Comparison of ENCODE assay signal across 1 cellular context in genomic region chr16:68090109-68090508, GRCh38.
TF ChIP-seq lines count a peak whose summit lies in the region.

No MANE protein-coding gene starts in this region.

TF ChIP-seq in K562, 482 proteins besides CTCF, POLR2A, EP300 and RAD21 (continued from another document):
- TF ChIP-seq, protein P1, sequence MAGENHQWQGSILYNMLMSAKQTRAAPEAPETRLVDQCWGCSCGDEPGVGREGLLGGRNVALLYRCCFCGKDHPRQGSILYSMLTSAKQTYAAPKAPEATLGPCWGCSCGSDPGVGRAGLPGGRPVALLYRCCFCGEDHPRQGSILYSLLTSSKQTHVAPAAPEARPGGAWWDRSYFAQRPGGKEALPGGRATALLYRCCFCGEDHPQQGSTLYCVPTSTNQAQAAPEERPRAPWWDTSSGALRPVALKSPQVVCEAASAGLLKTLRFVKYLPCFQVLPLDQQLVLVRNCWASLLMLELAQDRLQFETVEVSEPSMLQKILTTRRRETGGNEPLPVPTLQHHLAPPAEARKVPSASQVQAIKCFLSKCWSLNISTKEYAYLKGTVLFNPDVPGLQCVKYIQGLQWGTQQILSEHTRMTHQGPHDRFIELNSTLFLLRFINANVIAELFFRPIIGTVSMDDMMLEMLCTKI (IDR thresholded peaks at IDR 0.05; ENCODE audit: partially characterized antibody): no peak
- no peak for TF ChIP-seq E2F8 (IDR thresholded peaks at IDR 0.05; ENCODE audit: low read depth, partially characterized antibody)
- peak; percentile 31; the same call in 1 of the 2 replicates for TF ChIP-seq DPF2 (IDR thresholded peaks at IDR 0.05)
- TF ChIP-seq, protein P2, sequence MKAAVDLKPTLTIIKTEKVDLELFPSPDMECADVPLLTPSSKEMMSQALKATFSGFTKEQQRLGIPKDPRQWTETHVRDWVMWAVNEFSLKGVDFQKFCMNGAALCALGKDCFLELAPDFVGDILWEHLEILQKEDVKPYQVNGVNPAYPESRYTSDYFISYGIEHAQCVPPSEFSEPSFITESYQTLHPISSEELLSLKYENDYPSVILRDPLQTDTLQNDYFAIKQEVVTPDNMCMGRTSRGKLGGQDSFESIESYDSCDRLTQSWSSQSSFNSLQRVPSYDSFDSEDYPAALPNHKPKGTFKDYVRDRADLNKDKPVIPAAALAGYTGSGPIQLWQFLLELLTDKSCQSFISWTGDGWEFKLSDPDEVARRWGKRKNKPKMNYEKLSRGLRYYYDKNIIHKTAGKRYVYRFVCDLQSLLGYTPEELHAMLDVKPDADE (conservative IDR thresholded peaks at IDR 0.05; ENCODE audit: control insufficient read depth, low read depth, low read length): no peak
- TF ChIP-seq MCM7 (IDR thresholded peaks at IDR 0.05): 0 out of 4 replicates have a peak, but pooled peaks of 1 of the 2 experiments have one; percentile 52
- TF ChIP-seq CBX3 (IDR thresholded peaks at IDR 0.05; ENCODE audit: borderline replicate concordance in 1 of 2, low read length in 2 of 2): no peak
- TF ChIP-seq HMGN3 (IDR thresholded peaks at IDR 0.05; ENCODE audit: borderline replicate concordance, extremely low read depth, insufficient read length, low read depth, low read length): no peak
- TF ChIP-seq TCF7 (IDR thresholded peaks at IDR 0.05; ENCODE audit: borderline replicate concordance): no peak
- TF ChIP-seq EWSR1 (IDR thresholded peaks at IDR 0.05; ENCODE audit: borderline replicate concordance, low read depth, partially characterized antibody): no peak
- TF ChIP-seq HIVEP1 (CRISPR knock-in tag; IDR thresholded peaks at IDR 0.05): no peak
- no peak for TF ChIP-seq HDAC8 (tag; IDR thresholded peaks at IDR 0.05)
- TF ChIP-seq, protein P3, sequence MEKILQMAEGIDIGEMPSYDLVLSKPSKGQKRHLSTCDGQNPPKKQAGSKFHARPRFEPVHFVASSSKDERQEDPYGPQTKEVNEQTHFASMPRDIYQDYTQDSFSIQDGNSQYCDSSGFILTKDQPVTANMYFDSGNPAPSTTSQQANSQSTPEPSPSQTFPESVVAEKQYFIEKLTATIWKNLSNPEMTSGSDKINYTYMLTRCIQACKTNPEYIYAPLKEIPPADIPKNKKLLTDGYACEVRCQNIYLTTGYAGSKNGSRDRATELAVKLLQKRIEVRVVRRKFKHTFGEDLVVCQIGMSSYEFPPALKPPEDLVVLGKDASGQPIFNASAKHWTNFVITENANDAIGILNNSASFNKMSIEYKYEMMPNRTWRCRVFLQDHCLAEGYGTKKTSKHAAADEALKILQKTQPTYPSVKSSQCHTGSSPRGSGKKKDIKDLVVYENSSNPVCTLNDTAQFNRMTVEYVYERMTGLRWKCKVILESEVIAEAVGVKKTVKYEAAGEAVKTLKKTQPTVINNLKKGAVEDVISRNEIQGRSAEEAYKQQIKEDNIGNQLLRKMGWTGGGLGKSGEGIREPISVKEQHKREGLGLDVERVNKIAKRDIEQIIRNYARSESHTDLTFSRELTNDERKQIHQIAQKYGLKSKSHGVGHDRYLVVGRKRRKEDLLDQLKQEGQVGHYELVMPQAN (IDR thresholded peaks at IDR 0.05; ENCODE audit: borderline replicate concordance): peak; percentile 43; the same call in 1 of the 2 replicates
- TF ChIP-seq TRIM24 (IDR thresholded peaks at IDR 0.05): no peak
- TF ChIP-seq ZNF561 (CRISPR knock-in tag; conservative IDR thresholded peaks at IDR 0.05): no peak
- no peak for TF ChIP-seq RHOXF2B (CRISPR knock-in tag; conservative IDR thresholded peaks at IDR 0.05)
- TF ChIP-seq, protein P4, sequence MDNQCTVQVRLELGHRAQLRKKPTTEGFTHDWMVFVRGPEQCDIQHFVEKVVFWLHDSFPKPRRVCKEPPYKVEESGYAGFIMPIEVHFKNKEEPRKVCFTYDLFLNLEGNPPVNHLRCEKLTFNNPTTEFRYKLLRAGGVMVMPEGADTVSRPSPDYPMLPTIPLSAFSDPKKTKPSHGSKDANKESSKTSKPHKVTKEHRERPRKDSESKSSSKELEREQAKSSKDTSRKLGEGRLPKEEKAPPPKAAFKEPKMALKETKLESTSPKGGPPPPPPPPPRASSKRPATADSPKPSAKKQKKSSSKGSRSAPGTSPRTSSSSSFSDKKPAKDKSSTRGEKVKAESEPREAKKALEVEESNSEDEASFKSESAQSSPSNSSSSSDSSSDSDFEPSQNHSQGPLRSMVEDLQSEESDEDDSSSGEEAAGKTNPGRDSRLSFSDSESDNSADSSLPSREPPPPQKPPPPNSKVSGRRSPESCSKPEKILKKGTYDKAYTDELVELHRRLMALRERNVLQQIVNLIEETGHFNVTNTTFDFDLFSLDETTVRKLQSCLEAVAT (IDR thresholded peaks at IDR 0.05): peak in 1 of 2 experiments; percentile 59; a peak in 1 of 4 replicates
- no peak for TF ChIP-seq CHD1 (IDR thresholded peaks at IDR 0.05; ENCODE audit: low read length)
- TF ChIP-seq ZBTB17 (CRISPR knock-in tag; IDR thresholded peaks at IDR 0.05): no peak
- no peak for TF ChIP-seq ZNF699 (CRISPR knock-in tag; IDR thresholded peaks at IDR 0.05; ENCODE audit: insufficient replicate concordance)
- no peak for TF ChIP-seq COPS2 (conservative IDR thresholded peaks at IDR 0.05)
- TF ChIP-seq KAT2B (IDR thresholded peaks at IDR 0.05; ENCODE audit: low read depth, low read length): no peak
- no peak for TF ChIP-seq NELFE (IDR thresholded peaks at IDR 0.05; ENCODE audit: insufficient read depth, insufficient read length)
- no peak for TF ChIP-seq HINFP (tag; conservative IDR thresholded peaks at IDR 0.05; ENCODE audit: low read depth)
- TF ChIP-seq, protein P5, sequence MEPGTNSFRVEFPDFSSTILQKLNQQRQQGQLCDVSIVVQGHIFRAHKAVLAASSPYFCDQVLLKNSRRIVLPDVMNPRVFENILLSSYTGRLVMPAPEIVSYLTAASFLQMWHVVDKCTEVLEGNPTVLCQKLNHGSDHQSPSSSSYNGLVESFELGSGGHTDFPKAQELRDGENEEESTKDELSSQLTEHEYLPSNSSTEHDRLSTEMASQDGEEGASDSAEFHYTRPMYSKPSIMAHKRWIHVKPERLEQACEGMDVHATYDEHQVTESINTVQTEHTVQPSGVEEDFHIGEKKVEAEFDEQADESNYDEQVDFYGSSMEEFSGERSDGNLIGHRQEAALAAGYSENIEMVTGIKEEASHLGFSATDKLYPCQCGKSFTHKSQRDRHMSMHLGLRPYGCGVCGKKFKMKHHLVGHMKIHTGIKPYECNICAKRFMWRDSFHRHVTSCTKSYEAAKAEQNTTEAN (CRISPR knock-in tag; IDR thresholded peaks at IDR 0.05): no peak
TF ChIP-seq in K562: peak in this region for 20.
